ENCODE assay signal across 1 cellular context in the genomic region with DNA sequence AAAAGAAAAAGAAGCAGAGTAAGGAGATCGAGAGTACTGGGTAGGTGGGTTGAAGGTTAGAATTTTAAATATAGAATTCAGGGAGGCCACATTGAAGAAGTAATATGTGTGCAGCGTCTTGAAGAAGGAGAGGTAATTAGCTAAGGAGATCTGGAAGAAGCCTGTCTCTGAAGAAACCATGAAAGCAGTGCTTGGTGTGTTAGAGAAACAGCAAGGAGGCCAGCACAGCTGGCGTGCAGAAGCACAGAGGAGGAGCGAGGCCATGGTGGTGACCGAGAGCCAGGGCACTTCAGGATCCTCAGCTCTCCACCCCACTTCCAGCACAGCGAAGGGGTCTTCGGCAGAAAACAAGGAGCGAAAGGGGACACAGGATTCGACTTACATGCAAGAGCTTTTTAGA.
A peak's percentile ranks its signal among the peaks of the same experiment; 100 is the strongest.
TF ChIP-seq lines count a peak whose summit lies in the region.

No MANE protein-coding gene starts in this region.

TF ChIP-seq in K562, 482 proteins besides CTCF, POLR2A, EP300 and RAD21 (continued from another document and continues in another):
- TF ChIP-seq, protein P1, sequence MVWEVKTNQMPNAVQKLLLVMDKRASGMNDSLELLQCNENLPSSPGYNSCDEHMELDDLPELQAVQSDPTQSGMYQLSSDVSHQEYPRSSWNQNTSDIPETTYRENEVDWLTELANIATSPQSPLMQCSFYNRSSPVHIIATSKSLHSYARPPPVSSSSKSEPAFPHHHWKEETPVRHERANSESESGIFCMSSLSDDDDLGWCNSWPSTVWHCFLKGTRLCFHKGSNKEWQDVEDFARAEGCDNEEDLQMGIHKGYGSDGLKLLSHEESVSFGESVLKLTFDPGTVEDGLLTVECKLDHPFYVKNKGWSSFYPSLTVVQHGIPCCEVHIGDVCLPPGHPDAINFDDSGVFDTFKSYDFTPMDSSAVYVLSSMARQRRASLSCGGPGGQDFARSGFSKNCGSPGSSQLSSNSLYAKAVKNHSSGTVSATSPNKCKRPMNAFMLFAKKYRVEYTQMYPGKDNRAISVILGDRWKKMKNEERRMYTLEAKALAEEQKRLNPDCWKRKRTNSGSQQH (CRISPR knock-in tag; IDR thresholded peaks at IDR 0.05) = peak; percentile 40; the same call in 1 of the 2 replicates
- TF ChIP-seq, protein P2, sequence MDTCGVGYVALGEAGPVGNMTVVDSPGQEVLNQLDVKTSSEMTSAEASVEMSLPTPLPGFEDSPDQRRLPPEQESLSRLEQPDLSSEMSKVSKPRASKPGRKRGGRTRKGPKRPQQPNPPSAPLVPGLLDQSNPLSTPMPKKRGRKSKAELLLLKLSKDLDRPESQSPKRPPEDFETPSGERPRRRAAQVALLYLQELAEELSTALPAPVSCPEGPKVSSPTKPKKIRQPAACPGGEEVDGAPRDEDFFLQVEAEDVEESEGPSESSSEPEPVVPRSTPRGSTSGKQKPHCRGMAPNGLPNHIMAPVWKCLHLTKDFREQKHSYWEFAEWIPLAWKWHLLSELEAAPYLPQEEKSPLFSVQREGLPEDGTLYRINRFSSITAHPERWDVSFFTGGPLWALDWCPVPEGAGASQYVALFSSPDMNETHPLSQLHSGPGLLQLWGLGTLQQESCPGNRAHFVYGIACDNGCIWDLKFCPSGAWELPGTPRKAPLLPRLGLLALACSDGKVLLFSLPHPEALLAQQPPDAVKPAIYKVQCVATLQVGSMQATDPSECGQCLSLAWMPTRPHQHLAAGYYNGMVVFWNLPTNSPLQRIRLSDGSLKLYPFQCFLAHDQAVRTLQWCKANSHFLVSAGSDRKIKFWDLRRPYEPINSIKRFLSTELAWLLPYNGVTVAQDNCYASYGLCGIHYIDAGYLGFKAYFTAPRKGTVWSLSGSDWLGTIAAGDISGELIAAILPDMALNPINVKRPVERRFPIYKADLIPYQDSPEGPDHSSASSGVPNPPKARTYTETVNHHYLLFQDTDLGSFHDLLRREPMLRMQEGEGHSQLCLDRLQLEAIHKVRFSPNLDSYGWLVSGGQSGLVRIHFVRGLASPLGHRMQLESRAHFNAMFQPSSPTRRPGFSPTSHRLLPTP (IDR thresholded peaks at IDR 0.05; ENCODE audit: borderline replicate concordance, extremely low read depth, insufficient read length) = no peak
- TF ChIP-seq PTRF (tag; IDR thresholded peaks at IDR 0.05) = no peak
- no peak for TF ChIP-seq SUPT5H (IDR thresholded peaks at IDR 0.05)
- TF ChIP-seq SRSF1 (IDR thresholded peaks at IDR 0.05; ENCODE audit: low read depth, low read length) = no peak
- TF ChIP-seq, protein P3, sequence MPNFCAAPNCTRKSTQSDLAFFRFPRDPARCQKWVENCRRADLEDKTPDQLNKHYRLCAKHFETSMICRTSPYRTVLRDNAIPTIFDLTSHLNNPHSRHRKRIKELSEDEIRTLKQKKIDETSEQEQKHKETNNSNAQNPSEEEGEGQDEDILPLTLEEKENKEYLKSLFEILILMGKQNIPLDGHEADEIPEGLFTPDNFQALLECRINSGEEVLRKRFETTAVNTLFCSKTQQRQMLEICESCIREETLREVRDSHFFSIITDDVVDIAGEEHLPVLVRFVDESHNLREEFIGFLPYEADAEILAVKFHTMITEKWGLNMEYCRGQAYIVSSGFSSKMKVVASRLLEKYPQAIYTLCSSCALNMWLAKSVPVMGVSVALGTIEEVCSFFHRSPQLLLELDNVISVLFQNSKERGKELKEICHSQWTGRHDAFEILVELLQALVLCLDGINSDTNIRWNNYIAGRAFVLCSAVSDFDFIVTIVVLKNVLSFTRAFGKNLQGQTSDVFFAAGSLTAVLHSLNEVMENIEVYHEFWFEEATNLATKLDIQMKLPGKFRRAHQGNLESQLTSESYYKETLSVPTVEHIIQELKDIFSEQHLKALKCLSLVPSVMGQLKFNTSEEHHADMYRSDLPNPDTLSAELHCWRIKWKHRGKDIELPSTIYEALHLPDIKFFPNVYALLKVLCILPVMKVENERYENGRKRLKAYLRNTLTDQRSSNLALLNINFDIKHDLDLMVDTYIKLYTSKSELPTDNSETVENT (CRISPR knock-in tag; IDR thresholded peaks at IDR 0.05) = no peak
- TF ChIP-seq TBL1XR1 (IDR thresholded peaks at IDR 0.05; ENCODE audit: low read length in 2 of 2) = no peak
- no peak for TF ChIP-seq TGIF2 (CRISPR knock-in tag; IDR thresholded peaks at IDR 0.05)
- TF ChIP-seq, protein P4, sequence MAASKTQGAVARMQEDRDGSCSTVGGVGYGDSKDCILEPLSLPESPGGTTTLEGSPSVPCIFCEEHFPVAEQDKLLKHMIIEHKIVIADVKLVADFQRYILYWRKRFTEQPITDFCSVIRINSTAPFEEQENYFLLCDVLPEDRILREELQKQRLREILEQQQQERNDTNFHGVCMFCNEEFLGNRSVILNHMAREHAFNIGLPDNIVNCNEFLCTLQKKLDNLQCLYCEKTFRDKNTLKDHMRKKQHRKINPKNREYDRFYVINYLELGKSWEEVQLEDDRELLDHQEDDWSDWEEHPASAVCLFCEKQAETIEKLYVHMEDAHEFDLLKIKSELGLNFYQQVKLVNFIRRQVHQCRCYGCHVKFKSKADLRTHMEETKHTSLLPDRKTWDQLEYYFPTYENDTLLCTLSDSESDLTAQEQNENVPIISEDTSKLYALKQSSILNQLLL (CRISPR knock-in tag; IDR thresholded peaks at IDR 0.05; ENCODE audit: borderline replicate concordance) = no peak
- no peak for TF ChIP-seq SMARCA5 (IDR thresholded peaks at IDR 0.05)
- TF ChIP-seq PHB (CRISPR knock-in tag; IDR thresholded peaks at IDR 0.05) = 0 out of 2 replicates have a peak, but pooled peaks have one; percentile 53
- TF ChIP-seq MEF2D (tag; conservative IDR thresholded peaks at IDR 0.05; ENCODE audit: low read depth) = no peak
- TF ChIP-seq, protein P5, sequence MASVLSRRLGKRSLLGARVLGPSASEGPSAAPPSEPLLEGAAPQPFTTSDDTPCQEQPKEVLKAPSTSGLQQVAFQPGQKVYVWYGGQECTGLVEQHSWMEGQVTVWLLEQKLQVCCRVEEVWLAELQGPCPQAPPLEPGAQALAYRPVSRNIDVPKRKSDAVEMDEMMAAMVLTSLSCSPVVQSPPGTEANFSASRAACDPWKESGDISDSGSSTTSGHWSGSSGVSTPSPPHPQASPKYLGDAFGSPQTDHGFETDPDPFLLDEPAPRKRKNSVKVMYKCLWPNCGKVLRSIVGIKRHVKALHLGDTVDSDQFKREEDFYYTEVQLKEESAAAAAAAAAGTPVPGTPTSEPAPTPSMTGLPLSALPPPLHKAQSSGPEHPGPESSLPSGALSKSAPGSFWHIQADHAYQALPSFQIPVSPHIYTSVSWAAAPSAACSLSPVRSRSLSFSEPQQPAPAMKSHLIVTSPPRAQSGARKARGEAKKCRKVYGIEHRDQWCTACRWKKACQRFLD (CRISPR knock-in tag; IDR thresholded peaks at IDR 0.05) = peak; percentile 76; the same call in 1 of the 2 replicates
- TF ChIP-seq, protein P6, sequence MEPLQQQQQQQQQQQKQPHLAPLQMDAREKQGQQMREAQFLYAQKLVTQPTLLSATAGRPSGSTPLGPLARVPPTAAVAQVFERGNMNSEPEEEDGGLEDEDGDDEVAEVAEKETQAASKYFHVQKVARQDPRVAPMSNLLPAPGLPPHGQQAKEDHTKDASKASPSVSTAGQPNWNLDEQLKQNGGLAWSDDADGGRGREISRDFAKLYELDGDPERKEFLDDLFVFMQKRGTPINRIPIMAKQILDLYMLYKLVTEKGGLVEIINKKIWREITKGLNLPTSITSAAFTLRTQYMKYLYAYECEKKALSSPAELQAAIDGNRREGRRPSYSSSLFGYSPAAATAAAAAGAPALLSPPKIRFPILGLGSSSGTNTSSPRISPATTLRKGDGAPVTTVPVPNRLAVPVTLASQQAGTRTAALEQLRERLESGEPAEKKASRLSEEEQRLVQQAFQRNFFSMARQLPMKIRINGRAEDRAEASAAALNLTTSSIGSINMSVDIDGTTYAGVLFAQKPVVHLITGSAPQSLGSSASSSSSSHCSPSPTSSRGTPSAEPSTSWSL (CRISPR knock-in tag; IDR thresholded peaks at IDR 0.05; ENCODE audit: borderline replicate concordance) = no peak
- no peak for TF ChIP-seq ZNF197 (CRISPR knock-in tag; IDR thresholded peaks at IDR 0.05; ENCODE audit: low read depth)
- TF ChIP-seq POLR2G (IDR thresholded peaks at IDR 0.05; ENCODE audit: low read depth, low read length) = no peak
- no peak for TF ChIP-seq SAP30 (IDR thresholded peaks at IDR 0.05; ENCODE audit: borderline replicate concordance, insufficient read depth, low read depth, low read length, poor library complexity, severe bottlenecking)
- TF ChIP-seq ZC3H4 (CRISPR knock-in tag; IDR thresholded peaks at IDR 0.05; ENCODE audit: borderline replicate concordance) = no peak
- TF ChIP-seq, protein P7, sequence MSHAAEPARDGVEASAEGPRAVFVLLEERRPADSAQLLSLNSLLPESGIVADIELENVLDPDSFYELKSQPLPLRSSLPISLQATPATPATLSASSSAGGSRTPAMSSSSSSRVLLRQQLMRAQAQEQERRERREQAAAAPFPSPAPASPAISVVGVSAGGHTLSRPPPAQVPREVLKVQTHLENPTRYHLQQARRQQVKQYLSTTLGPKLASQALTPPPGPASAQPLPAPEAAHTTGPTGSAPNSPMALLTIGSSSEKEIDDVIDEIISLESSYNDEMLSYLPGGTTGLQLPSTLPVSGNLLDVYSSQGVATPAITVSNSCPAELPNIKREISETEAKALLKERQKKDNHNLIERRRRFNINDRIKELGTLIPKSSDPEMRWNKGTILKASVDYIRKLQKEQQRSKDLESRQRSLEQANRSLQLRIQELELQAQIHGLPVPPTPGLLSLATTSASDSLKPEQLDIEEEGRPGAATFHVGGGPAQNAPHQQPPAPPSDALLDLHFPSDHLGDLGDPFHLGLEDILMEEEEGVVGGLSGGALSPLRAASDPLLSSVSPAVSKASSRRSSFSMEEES (CRISPR knock-in tag; IDR thresholded peaks at IDR 0.05) = no peak
- TF ChIP-seq NONO (IDR thresholded peaks at IDR 0.05; ENCODE audit: low read depth in 2 of 2, low read length in 1 of 2) = no peak
- TF ChIP-seq, protein P8, sequence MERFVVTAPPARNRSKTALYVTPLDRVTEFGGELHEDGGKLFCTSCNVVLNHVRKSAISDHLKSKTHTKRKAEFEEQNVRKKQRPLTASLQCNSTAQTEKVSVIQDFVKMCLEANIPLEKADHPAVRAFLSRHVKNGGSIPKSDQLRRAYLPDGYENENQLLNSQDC (CRISPR knock-in tag; IDR thresholded peaks at IDR 0.05) = no peak
- no peak for TF ChIP-seq SLC30A9 (CRISPR knock-in tag; IDR thresholded peaks at IDR 0.05)
- no peak for TF ChIP-seq ZNF707 (CRISPR knock-in tag; conservative IDR thresholded peaks at IDR 0.05)
- no peak for TF ChIP-seq ZNF507 (tag; conservative IDR thresholded peaks at IDR 0.05)
- no peak for TF ChIP-seq ZNF133 (CRISPR knock-in tag; IDR thresholded peaks at IDR 0.05)
- no peak for TF ChIP-seq ESRRA (IDR thresholded peaks at IDR 0.05; ENCODE audit: borderline replicate concordance, low read depth)
- no peak for TF ChIP-seq RAD51 (IDR thresholded peaks at IDR 0.05; ENCODE audit: borderline replicate concordance, low read depth)
- no peak for TF ChIP-seq PHF21A (IDR thresholded peaks at IDR 0.05; ENCODE audit: borderline replicate concordance, low read depth)
- TF ChIP-seq ZNF717 (CRISPR knock-in tag; IDR thresholded peaks at IDR 0.05) = 0 out of 2 replicates have a peak, but pooled peaks have one; percentile 47
- TF ChIP-seq EP400 (IDR thresholded peaks at IDR 0.05) = no peak
- no peak for TF ChIP-seq CTBP1 (IDR thresholded peaks at IDR 0.05; ENCODE audit: borderline replicate concordance)
- TF ChIP-seq HDGF (IDR thresholded peaks at IDR 0.05) = no peak
- peak; percentile 54; the same call in 1 of the 2 replicates for TF ChIP-seq NFATC3 (IDR thresholded peaks at IDR 0.05)
- TF ChIP-seq, protein P9, sequence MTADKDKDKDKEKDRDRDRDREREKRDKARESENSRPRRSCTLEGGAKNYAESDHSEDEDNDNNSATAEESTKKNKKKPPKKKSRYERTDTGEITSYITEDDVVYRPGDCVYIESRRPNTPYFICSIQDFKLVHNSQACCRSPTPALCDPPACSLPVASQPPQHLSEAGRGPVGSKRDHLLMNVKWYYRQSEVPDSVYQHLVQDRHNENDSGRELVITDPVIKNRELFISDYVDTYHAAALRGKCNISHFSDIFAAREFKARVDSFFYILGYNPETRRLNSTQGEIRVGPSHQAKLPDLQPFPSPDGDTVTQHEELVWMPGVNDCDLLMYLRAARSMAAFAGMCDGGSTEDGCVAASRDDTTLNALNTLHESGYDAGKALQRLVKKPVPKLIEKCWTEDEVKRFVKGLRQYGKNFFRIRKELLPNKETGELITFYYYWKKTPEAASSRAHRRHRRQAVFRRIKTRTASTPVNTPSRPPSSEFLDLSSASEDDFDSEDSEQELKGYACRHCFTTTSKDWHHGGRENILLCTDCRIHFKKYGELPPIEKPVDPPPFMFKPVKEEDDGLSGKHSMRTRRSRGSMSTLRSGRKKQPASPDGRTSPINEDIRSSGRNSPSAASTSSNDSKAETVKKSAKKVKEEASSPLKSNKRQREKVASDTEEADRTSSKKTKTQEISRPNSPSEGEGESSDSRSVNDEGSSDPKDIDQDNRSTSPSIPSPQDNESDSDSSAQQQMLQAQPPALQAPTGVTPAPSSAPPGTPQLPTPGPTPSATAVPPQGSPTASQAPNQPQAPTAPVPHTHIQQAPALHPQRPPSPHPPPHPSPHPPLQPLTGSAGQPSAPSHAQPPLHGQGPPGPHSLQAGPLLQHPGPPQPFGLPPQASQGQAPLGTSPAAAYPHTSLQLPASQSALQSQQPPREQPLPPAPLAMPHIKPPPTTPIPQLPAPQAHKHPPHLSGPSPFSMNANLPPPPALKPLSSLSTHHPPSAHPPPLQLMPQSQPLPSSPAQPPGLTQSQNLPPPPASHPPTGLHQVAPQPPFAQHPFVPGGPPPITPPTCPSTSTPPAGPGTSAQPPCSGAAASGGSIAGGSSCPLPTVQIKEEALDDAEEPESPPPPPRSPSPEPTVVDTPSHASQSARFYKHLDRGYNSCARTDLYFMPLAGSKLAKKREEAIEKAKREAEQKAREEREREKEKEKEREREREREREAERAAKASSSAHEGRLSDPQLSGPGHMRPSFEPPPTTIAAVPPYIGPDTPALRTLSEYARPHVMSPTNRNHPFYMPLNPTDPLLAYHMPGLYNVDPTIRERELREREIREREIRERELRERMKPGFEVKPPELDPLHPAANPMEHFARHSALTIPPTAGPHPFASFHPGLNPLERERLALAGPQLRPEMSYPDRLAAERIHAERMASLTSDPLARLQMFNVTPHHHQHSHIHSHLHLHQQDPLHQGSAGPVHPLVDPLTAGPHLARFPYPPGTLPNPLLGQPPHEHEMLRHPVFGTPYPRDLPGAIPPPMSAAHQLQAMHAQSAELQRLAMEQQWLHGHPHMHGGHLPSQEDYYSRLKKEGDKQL (CRISPR knock-in tag; IDR thresholded peaks at IDR 0.05; ENCODE audit: borderline replicate concordance) = no peak
- no peak for TF ChIP-seq CBFA2T2 (conservative IDR thresholded peaks at IDR 0.05)
- TF ChIP-seq GATAD2A (IDR thresholded peaks at IDR 0.05) = no peak
- TF ChIP-seq FOXK1 (CRISPR knock-in tag; IDR thresholded peaks at IDR 0.05; ENCODE audit: borderline replicate concordance) = no peak
- TF ChIP-seq KAT2B (IDR thresholded peaks at IDR 0.05; ENCODE audit: low read depth, low read length) = no peak
- TF ChIP-seq RHOXF2B (CRISPR knock-in tag; conservative IDR thresholded peaks at IDR 0.05) = no peak
- TF ChIP-seq DMBX1 (CRISPR knock-in tag; IDR thresholded peaks at IDR 0.05; ENCODE audit: borderline replicate concordance) = no peak
- TF ChIP-seq, protein P10, sequence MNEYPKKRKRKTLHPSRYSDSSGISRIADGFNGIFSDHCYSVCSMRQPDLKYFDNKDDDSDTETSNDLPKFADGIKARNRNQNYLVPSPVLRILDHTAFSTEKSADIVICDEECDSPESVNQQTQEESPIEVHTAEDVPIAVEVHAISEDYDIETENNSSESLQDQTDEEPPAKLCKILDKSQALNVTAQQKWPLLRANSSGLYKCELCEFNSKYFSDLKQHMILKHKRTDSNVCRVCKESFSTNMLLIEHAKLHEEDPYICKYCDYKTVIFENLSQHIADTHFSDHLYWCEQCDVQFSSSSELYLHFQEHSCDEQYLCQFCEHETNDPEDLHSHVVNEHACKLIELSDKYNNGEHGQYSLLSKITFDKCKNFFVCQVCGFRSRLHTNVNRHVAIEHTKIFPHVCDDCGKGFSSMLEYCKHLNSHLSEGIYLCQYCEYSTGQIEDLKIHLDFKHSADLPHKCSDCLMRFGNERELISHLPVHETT (CRISPR knock-in tag; conservative IDR thresholded peaks at IDR 0.05 in 1 of 2, IDR thresholded peaks at IDR 0.05 in 1 of 2) = peak in 1 of 2 experiments; percentile 72; a peak in 1 of 4 replicates
